2 cellular contexts compared by ENCODE assay signal in the genomic region with DNA sequence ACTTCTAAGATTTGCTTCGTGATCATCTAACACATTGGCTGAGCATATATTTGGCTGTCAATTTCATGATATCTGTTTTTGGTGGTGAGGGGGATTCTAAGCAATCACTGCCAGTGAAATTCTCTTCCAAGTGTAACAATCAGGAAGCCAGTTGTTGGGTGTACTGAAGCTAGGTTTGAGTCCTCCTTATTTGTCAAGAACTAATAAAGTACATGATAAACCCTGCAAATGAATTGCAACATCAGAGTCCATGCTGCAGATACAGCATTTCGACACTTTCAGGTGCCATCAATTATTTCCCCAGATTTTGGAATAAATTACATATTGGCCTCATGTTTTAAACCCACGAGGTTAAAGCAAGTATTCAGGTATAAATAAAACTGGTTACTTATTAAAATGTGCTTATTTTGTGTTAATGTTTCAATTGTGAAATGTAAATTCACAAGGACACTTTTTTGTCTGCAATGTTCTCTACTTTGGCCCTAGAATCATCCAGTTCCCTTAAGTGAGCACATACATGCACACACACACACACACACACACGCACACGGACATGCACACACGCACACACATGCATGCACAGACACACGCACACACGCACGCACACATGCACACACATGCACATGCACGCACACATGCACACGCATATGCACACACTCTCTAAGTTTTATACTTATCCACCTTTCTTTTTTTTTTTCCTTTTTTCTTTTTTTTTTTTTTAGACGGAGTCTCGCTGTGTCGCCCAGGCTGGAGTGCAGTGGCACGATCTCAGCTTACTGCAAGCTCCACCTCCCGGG.
TF ChIP-seq lines count a peak whose summit lies in the region.

No MANE protein-coding gene starts in this region.

TF ChIP-seq in HEK293, 187 proteins besides CTCF, POLR2A, EP300 and RAD21 (continued from another document):
- TF ChIP-seq ZNF670 (tag by site-specific recombination; IDR thresholded peaks at IDR 0.05; ENCODE audit: low read depth) (no peak), ZNF433 (tag by site-specific recombination; IDR thresholded peaks at IDR 0.05; ENCODE audit: low read depth) (no peak), ZNF157 (tag by site-specific recombination; IDR thresholded peaks at IDR 0.05) (no peak)
- TF ChIP-seq, protein P1, sequence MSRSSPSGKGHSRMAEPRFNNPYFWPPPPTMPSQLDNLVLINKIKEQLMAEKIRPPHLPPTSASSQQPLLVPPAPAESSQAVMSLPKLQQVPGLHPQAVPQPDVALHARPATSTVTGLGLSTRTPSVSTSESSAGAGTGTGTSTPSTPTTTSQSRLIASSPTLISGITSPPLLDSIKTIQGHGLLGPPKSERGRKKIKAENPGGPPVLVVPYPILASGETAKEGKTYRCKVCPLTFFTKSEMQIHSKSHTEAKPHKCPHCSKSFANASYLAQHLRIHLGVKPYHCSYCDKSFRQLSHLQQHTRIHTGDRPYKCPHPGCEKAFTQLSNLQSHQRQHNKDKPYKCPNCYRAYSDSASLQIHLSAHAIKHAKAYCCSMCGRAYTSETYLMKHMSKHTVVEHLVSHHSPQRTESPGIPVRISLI (tag by site-specific recombination; IDR thresholded peaks at IDR 0.05) = no peak
TF ChIP-seq in HEK293: peak in this region for 1.

TF ChIP-seq in H1, 55 proteins besides CTCF, POLR2A, EP300 and RAD21 (continued from another document):
- no peak for TF ChIP-seq TCF12 (IDR thresholded peaks at IDR 0.05; ENCODE audit: low read depth, low read length)
- TF ChIP-seq SP2 (IDR thresholded peaks at IDR 0.05; ENCODE audit: low read length) = no peak
- no peak for TF ChIP-seq RBBP5 (IDR thresholded peaks at IDR 0.05; ENCODE audit: borderline replicate concordance, low read depth, low read length)
- TF ChIP-seq SP1 (IDR thresholded peaks at IDR 0.05; ENCODE audit: low read depth, low read length) = no peak
- TF ChIP-seq CHD7 (IDR thresholded peaks at IDR 0.05; ENCODE audit: insufficient replicate concordance, low read length) = no peak
- TF ChIP-seq CBX8 (IDR thresholded peaks at IDR 0.05; ENCODE audit: borderline replicate concordance, low read depth, low read length) = no peak
- TF ChIP-seq, protein P2, sequence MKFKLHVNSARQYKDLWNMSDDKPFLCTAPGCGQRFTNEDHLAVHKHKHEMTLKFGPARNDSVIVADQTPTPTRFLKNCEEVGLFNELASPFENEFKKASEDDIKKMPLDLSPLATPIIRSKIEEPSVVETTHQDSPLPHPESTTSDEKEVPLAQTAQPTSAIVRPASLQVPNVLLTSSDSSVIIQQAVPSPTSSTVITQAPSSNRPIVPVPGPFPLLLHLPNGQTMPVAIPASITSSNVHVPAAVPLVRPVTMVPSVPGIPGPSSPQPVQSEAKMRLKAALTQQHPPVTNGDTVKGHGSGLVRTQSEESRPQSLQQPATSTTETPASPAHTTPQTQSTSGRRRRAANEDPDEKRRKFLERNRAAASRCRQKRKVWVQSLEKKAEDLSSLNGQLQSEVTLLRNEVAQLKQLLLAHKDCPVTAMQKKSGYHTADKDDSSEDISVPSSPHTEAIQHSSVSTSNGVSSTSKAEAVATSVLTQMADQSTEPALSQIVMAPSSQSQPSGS (IDR thresholded peaks at IDR 0.05; ENCODE audit: low read length) = no peak
- TF ChIP-seq GABPA (IDR thresholded peaks at IDR 0.05; ENCODE audit: borderline replicate concordance, insufficient read depth, low read length) = no peak
- no peak for TF ChIP-seq CBX5 (IDR thresholded peaks at IDR 0.05; ENCODE audit: low read depth, low read length)
